ENCODE assay signal across 8 cellular contexts in genomic region chr2:74715071-74715791, GRCh38.
DNase-seq lines count a peak whose midpoint lies in the region; ATAC-seq, FAIRE-seq and TF ChIP-seq lines count a peak whose summit lies in the region.

No MANE protein-coding gene starts in this region.

- H3K27ac ChIP-seq in ascending aorta: peak overlapping the region in 1 of 2 donors; percentile 83

- FAIRE-seq in GM12891 (lab: Jason Lieb, UNC): peak; percentile 94

- peaks cover 0 to 3% of the 10 kb centered on the region in 2 donors for H3K4me1 ChIP-seq in ascending aorta

- DNase-seq in GM12891 (ENCODE audit: insufficient read length, low spot score): peak; percentile 66
- peak; percentile 74 for DNase-seq in NCI-H1417 treated with DMSO at 0.1 percent for 48 hours (lab: John Stamatoyannopoulos, UW)
- peak; percentile 52 to 72 (median 62) for DNase-seq in T-helper 2 cell
- peak; percentile 35 to 92 for DNase-seq in ascending aorta (ENCODE audit: low spot score in 2 of 2)
- DNase-seq in hepatic stellate cell (ENCODE audit: low spot score): peak; percentile 80
- DNase-seq in renal cortical epithelial cell (ENCODE audit: low read depth): peak; percentile 52
- no peak for DNase-seq in cortex of kidney (lab: John Stamatoyannopoulos, UW)

- peak overlapping the region; percentile 54 to 79 for H3K4me3 ChIP-seq in ascending aorta

- TF ChIP-seq POLR2A in GM12891 (IDR thresholded peaks at IDR 0.05; ENCODE audit: low read depth, low read length): no peak

- intact Hi-C loops in ascending aorta (cut with DNase I): loop anchor here (1.0 to 2.0 kb wide), 4 partner anchors 26 to 243 kb away; partner anchors contain the start of genes HK2 and POLE4

- no peaks in the 10 kb centered on the region for H3K9me3 ChIP-seq in ascending aorta

- H3K36me3 ChIP-seq in ascending aorta: no peaks in the 10 kb centered on the region

- ATAC-seq in HG02840 (IDR thresholded peaks at IDR 0.05; ENCODE audit: low FRiP score, unreplicated experiment): peak; percentile 88

- TF ChIP-seq CTCF in ascending aorta (IDR thresholded peaks at IDR 0.05): peak; percentile 87 to 96 (median 89)

- H3K27me3 ChIP-seq in ascending aorta: no peaks in the 10 kb centered on the region

TF ChIP-seq in GM12891, 5 proteins besides CTCF, POLR2A, EP300 and RAD21:
- TF ChIP-seq TAF1 (IDR thresholded peaks at IDR 0.05; ENCODE audit: low read depth, low read length): no peak
- TF ChIP-seq POU2F2 (IDR thresholded peaks at IDR 0.05; ENCODE audit: low read depth, low read length): no peak
- TF ChIP-seq SPI1 (IDR thresholded peaks at IDR 0.05; ENCODE audit: low read depth, low read length): no peak
- no peak for TF ChIP-seq PAX5 (IDR thresholded peaks at IDR 0.05; ENCODE audit: insufficient read depth, low read length, severe bottlenecking)
- TF ChIP-seq POLR2AphosphoS5 (IDR thresholded peaks at IDR 0.05; ENCODE audit: low read depth, low read length): no peak
